Comparison of ENCODE assay signal across 8 cellular contexts in the genomic region with DNA sequence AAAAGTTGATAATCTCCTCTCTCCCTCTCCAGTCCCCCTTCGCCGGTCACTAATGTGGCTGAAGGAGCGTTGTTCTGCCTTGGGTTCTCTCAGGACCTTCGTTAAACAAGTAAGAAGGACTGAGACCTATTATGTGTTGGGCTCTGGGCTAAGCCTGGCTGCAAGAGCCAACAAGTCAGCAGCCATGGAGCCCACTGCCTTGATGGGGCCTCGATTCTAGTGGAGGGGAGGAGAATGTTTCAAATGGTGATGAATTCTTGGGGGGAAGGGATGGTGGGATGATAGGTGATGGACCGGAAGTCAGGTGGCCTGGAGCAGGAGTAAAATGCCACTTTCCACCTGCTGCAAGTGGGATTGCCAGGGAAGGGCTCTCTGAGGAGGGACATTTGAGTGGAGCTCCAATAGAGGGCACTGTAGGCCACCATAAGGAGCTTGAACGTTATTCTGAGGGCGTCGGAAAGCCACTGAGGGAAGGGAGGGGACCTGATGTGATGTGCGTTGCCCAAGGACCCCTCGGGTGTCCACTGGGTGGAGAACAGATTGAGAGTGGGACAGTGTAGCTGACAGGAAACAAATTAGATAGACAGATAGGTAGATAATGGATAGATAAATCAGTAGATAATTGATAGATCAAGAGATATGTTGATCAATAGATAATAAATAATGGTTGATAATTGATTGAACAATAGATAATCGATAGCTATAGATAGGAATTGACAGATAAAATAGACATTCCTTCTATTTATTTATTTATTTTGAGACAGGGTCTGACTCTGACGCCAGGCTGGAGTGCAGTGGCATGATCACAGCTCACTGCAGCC. TPM values are rescaled to one million over a fixed set of nuclear protein-coding genes. Genes with fewer than 3 reads are reported as not detected.
DNase-seq lines count a peak whose midpoint lies in the region; ATAC-seq and TF ChIP-seq lines count a peak whose summit lies in the region.

No MANE protein-coding gene starts in this region.

- no peaks in the 10 kb centered on the region for H3K9me3 ChIP-seq in esophagus muscularis mucosa

- 37% methylated on average over 13 of the region's 13 CpGs for WGBS in esophagus muscularis mucosa

- H3K27me3 Mint-ChIP-seq in natural killer cell (ENCODE audit: low read depth in 2 of 2), result peaks cover 0 to 9% of the 10 kb centered on the region in 2 donors
- peaks cover 6 to 7% of the 10 kb centered on the region in 2 donors for H3K27me3 Mint-ChIP-seq in natural killer cell treated with Interleukin-12 subunit alpha and Interleukin-12 subunit beta and Interleukin-15 and Interleukin-18, amount 100 ng/mL, for 72 hours
- H3K27me3 Mint-ChIP-seq in neural crest cell (ENCODE audit: low read depth), result peaks cover 10% of the 10 kb centered on the region

- H3K4me3 Mint-ChIP-seq in natural killer cell, result no peak overlapping the region
- no peak overlapping the region for H3K4me3 Mint-ChIP-seq in natural killer cell treated with Interleukin-12 subunit alpha and Interleukin-12 subunit beta and Interleukin-15 and Interleukin-18, amount 100 ng/mL, for 72 hours
- no peak overlapping the region for H3K4me3 Mint-ChIP-seq in neural crest cell

- H3K36me3 ChIP-seq in esophagus muscularis mucosa, result no peaks in the 10 kb centered on the region

- peak in 2 of 3 donors; percentile 33 to 48 for ATAC-seq in natural killer cell
- no peak for ATAC-seq in natural killer cell treated with Interleukin-12 subunit alpha and Interleukin-12 subunit beta and Interleukin-15 and Interleukin-18, amount 100 ng/mL, for 72 hours
- no peak for ATAC-seq in GM18873 (IDR thresholded peaks at IDR 0.05; ENCODE audit: low FRiP score, unreplicated experiment)
- no peak for ATAC-seq in GM18511 (IDR thresholded peaks at IDR 0.05; ENCODE audit: unreplicated experiment)

- no peak overlapping the region for H3K4me3 ChIP-seq in esophagus muscularis mucosa

- DNase-seq in natural killer cell (no peak), NCI-H1694 (lab: John Stamatoyannopoulos, UW) (peak; percentile 61), SW480 (ENCODE audit: low spot score) (peak; percentile 73), esophagus muscularis mucosa (ENCODE audit: extremely low spot score) (no peak), neural crest cell (ENCODE audit: low read depth, low spot score) (peak; percentile 56)
- no peak for DNase-seq in natural killer cell treated with Interleukin-12 subunit alpha and Interleukin-12 subunit beta and Interleukin-15 and Interleukin-18, amount 100 ng/mL, for 72 hours (ENCODE audit: low spot score)

- H3K27me3 ChIP-seq in esophagus muscularis mucosa, result peaks cover 0 to 22% (median 0%) of the 10 kb centered on the region in 4 donors

- no peak for TF ChIP-seq POLR2A in esophagus muscularis mucosa (IDR thresholded peaks at IDR 0.05; ENCODE audit: low read depth)

- no peak overlapping the region for H3K27ac ChIP-seq in esophagus muscularis mucosa (replicated peaks in 1 of 4)

- H3K4me1 Mint-ChIP-seq in natural killer cell, result peaks cover 6 to 32% of the 10 kb centered on the region in 2 donors
- peaks cover 11 to 22% of the 10 kb centered on the region in 2 donors for H3K4me1 Mint-ChIP-seq in natural killer cell treated with Interleukin-12 subunit alpha and Interleukin-12 subunit beta and Interleukin-15 and Interleukin-18, amount 100 ng/mL, for 72 hours (ENCODE audit: low read depth in 2 of 2)
- H3K4me1 Mint-ChIP-seq in neural crest cell, result peaks cover 17% of the 10 kb centered on the region

- intact Hi-C loops in natural killer cell (cut with micrococcal nuclease), result loop anchor here (2.0 to 5.0 kb wide), 3 partner anchors 61 to 240 kb away; no protein-coding TSS in a partner anchor
- intact Hi-C loops in esophagus muscularis mucosa (cut with DNase I), result loop anchor here (2.0 kb wide), 1 partner anchor 121 kb away; no protein-coding TSS in a partner anchor

- H3K4me1 ChIP-seq in esophagus muscularis mucosa, result peaks cover 4 to 12% (median 7%) of the 10 kb centered on the region in 4 donors

- no peak overlapping the region for H3K27ac Mint-ChIP-seq in natural killer cell
- no peak overlapping the region for H3K27ac Mint-ChIP-seq in natural killer cell treated with Interleukin-12 subunit alpha and Interleukin-12 subunit beta and Interleukin-15 and Interleukin-18, amount 100 ng/mL, for 72 hours
- no peak overlapping the region for H3K27ac Mint-ChIP-seq in neural crest cell (ENCODE audit: unreplicated experiment)

- H3K9me3 Mint-ChIP-seq in natural killer cell, result no peaks in the 10 kb centered on the region
- no peaks in the 10 kb centered on the region for H3K9me3 Mint-ChIP-seq in natural killer cell treated with Interleukin-12 subunit alpha and Interleukin-12 subunit beta and Interleukin-15 and Interleukin-18, amount 100 ng/mL, for 72 hours
- H3K9me3 Mint-ChIP-seq in neural crest cell, result no peaks in the 10 kb centered on the region

- TF ChIP-seq CTCF in natural killer cell (IDR thresholded peaks at IDR 0.05), result peak; percentile 54
- TF ChIP-seq CTCF in esophagus muscularis mucosa (IDR thresholded peaks at IDR 0.05), result peak; percentile 44 to 57 (median 50)
- peak; percentile 65 for TF ChIP-seq CTCF in neural crest cell (conservative IDR thresholded peaks at IDR 0.05)

- no peak for TF ChIP-seq EP300 in esophagus muscularis mucosa (IDR thresholded peaks at IDR 0.05)

- H3K36me3 Mint-ChIP-seq in natural killer cell, result no peaks in the 10 kb centered on the region
- H3K36me3 Mint-ChIP-seq in natural killer cell treated with Interleukin-12 subunit alpha and Interleukin-12 subunit beta and Interleukin-15 and Interleukin-18, amount 100 ng/mL, for 72 hours, result no peaks in the 10 kb centered on the region
- H3K36me3 Mint-ChIP-seq in neural crest cell (ENCODE audit: low read depth), result no peaks in the 10 kb centered on the region

RNA-seq across cellular contexts. Expression of a gene that starts 18.3 kb away (rescaled TPM):
- total RNA-seq in natural killer cell, result not detected
- not detected for total RNA-seq in natural killer cell treated with Interleukin-12 subunit alpha and Interleukin-12 subunit beta and Interleukin-15 and Interleukin-18, amount 100 ng/mL, for 72 hours
- total RNA-seq in esophagus muscularis mucosa, result 10 to 100 TPM; 12.6 to 37.8 (median 21.2) TPM
- total RNA-seq in neural crest cell, result 0.79 and 1.1 TPM in 2 replicates

Comparison
In these comparisons a context has a peak if more than half of its experiments do, and no peak if none do; other contexts are left out.
1. ATAC-seq: peak in natural killer cell (2 of 3); none in natural killer cell treated with Interleukin-12 subunit alpha and Interleukin-12 subunit beta and Interleukin-15 and Interleukin-18, amount 100 ng/mL, for 72 hours (0 of 2), GM18873 (single experiment) and GM18511 (single experiment).
2. DNase-seq: peak in NCI-H1694 (single experiment), SW480 (single experiment) and neural crest cell (single experiment); none in natural killer cell (single experiment), natural killer cell treated with Interleukin-12 subunit alpha and Interleukin-12 subunit beta and Interleukin-15 and Interleukin-18, amount 100 ng/mL, for 72 hours (single experiment) and esophagus muscularis mucosa (single experiment).
3. Peak in every context shown above with its lines, with median percentiles within 50 percentile points of each other: CTCF ChIP-seq.